2 cellular contexts compared by ENCODE assay signal in the genomic region with DNA sequence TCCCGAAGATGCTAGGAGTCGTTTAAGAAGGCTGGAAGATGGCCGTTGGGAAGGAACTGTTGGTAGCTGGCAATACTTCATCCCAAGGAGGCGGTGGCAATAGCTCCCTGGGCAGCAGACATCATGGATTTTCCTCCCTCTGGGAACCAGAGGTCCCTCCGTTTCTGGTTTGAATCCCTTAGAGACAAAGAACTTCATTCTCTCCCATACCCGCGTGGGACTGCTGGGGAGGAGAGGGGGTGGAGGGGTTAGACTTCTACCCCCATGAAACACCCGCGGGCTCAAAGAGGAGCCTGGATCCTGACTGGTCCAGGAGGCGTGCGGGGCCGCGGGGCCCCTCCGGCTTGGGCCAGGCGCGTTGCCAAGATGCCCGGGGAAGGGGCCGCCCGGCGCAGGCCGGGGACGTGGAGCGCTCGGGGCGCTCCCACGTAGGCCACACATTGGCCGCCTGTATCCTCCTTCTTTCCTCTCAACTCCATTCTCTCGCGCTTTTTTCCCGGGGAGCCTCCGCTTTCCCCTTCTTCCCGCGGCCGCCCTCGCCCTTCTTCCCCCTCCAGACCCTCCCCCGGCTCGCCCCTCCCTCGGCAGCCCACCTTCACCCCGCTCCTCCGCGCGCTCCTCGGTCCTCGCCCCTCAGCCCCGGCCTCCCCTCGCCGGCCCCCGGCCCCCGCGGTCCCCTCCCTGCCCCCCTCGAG.
TF ChIP-seq lines count a peak whose summit lies in the region.

No MANE protein-coding gene starts in this region.

TF ChIP-seq in HCT116, 20 proteins besides CTCF, POLR2A, EP300 and RAD21:
- TF ChIP-seq JUND (IDR thresholded peaks at IDR 0.05): no peak
- TF ChIP-seq TCF7L2 (IDR thresholded peaks at IDR 0.05; ENCODE audit: borderline replicate concordance, extremely low read depth, insufficient read depth, insufficient read length): no peak
- TF ChIP-seq FOSL1 (IDR thresholded peaks at IDR 0.05; ENCODE audit: low read depth): no peak
- peak; percentile 48; the same call in 1 of the 2 replicates for TF ChIP-seq ZFX (IDR thresholded peaks at IDR 0.05)
- 0 out of 2 replicates have a peak, but pooled peaks have one; percentile 42 for TF ChIP-seq MAX (IDR thresholded peaks at IDR 0.05)
- no peak for TF ChIP-seq EZH2phosphoT487 (IDR thresholded peaks at IDR 0.05; ENCODE audit: borderline replicate concordance)
- TF ChIP-seq POLR2AphosphoS5 (IDR thresholded peaks at IDR 0.05; ENCODE audit: low read depth, low read length): peak; percentile 40; the same call in 1 of the 2 replicates

TF ChIP-seq in PFSK-1, 5 proteins besides CTCF, POLR2A, EP300 and RAD21:
- TF ChIP-seq POLR2AphosphoS5 (IDR thresholded peaks at IDR 0.05; ENCODE audit: low read depth, low read length) (0 out of 2 replicates have a peak, but pooled peaks have one; percentile 0), SIN3A (IDR thresholded peaks at IDR 0.05; ENCODE audit: borderline replicate concordance, insufficient read depth, low read length) (no peak)
